19 cellular contexts compared by ENCODE assay signal in genomic region chr14:93892505-93892839, GRCh38. TPM values are rescaled to one million over a fixed set of nuclear protein-coding genes. Genes with fewer than 3 reads are reported as not detected.
A peak's percentile ranks its signal among the peaks of the same experiment; 100 is the strongest.
DNase-seq lines count a peak whose midpoint lies in the region; ATAC-seq, FAIRE-seq and TF ChIP-seq lines count a peak whose summit lies in the region.
"Had no signal": no experiment of that assay in that cellular context is flagged by ENCODE, and none has a peak within 500 bp of the region (broad histone marks: within the 10 kb centered on the region; RNA-seq: fewer than 3 reads in every experiment).

No MANE protein-coding gene starts in this region.

- H3K23ac ChIP-seq in H1 (ENCODE audit: insufficient read length) = no peak overlapping the region

- H3K4me2 ChIP-seq in KMS-11 (no peak overlapping the region), H1 (ENCODE audit: insufficient read depth in 1 of 2, low read depth in 2 of 2, low read length in 2 of 2) (no peak overlapping the region)

- peaks cover 24 to 26% of the 10 kb centered on the region in 2 donors for H3K27me3 Mint-ChIP-seq in natural killer cell treated with Interleukin-12 subunit alpha and Interleukin-12 subunit beta and Interleukin-15 and Interleukin-18, amount 100 ng/mL, for 72 hours
- peaks cover 18 to 19% of the 10 kb centered on the region in 2 donors for H3K27me3 Mint-ChIP-seq in natural killer cell (ENCODE audit: low read depth in 2 of 2)

- no peak overlapping the region for H2BK5ac ChIP-seq in H1 (ENCODE audit: low read depth, low read length)

- no peak for TF ChIP-seq POLR2A in H1 (IDR thresholded peaks at IDR 0.05; ENCODE audit: control extremely low read depth in 1 of 2, low read depth in 2 of 2, low read length in 2 of 2)

- TF ChIP-seq CTCF in natural killer cell (IDR thresholded peaks at IDR 0.05) (no peak), KMS-11 (conservative IDR thresholded peaks at IDR 0.05; ENCODE audit: low read depth, low read length) (no peak), H1 (IDR thresholded peaks at IDR 0.05; ENCODE audit: control extremely low read depth in 1 of 3, insufficient read depth in 1 of 3, low read depth in 1 of 3, low read length in 3 of 3) (no peak)

- H4K20me1 ChIP-seq in KMS-11 (ENCODE audit: insufficient read depth) (no peaks in the 10 kb centered on the region), H1 (replicated peaks in 1 of 2; ENCODE audit: control insufficient read depth in 1 of 2, insufficient read depth in 2 of 2, low read length in 2 of 2) (no peaks in the 10 kb centered on the region)

- WGBS in H1 (ENCODE audit: extremely low coverage in 1 of 2, insufficient coverage in 1 of 2, insufficient read length in 1 of 2, insufficient replicate concordance in 2 of 2, low coverage in 1 of 2, low lambda C conversion rate in 2 of 2, missing lambda C conversion rate in 1 of 2), 2 experiments = 67% methylated on average over 5 of the region's 5 CpGs; no CpG with 5 or more reads in 1 of the 2 experiments

- no peak for TF ChIP-seq EP300 in H1 (IDR thresholded peaks at IDR 0.05; ENCODE audit: borderline replicate concordance in 1 of 2, low read depth in 2 of 2, low read length in 2 of 2)

- H3K4ac ChIP-seq in H1 (replicated peaks; ENCODE audit: insufficient read length, low read depth, low read length) = no peak overlapping the region

- no peaks in the 10 kb centered on the region for H3K36me3 Mint-ChIP-seq in natural killer cell treated with Interleukin-12 subunit alpha and Interleukin-12 subunit beta and Interleukin-15 and Interleukin-18, amount 100 ng/mL, for 72 hours
- no peaks in the 10 kb centered on the region for H3K36me3 Mint-ChIP-seq in natural killer cell
- H3K36me3 Mint-ChIP-seq: CD4-positive, CD25-positive, alpha-beta regulatory T cell; CD8-positive, alpha-beta memory T cell had no signal

- no peaks in the 10 kb centered on the region for H3K9me3 Mint-ChIP-seq in natural killer cell treated with Interleukin-12 subunit alpha and Interleukin-12 subunit beta and Interleukin-15 and Interleukin-18, amount 100 ng/mL, for 72 hours
- H3K9me3 Mint-ChIP-seq in natural killer cell = no peaks in the 10 kb centered on the region
- H3K9me3 Mint-ChIP-seq: CD8-positive, alpha-beta memory T cell had no signal

- H3K79me2 ChIP-seq in KMS-11 (ENCODE audit: insufficient read depth, low read depth) (no peaks in the 10 kb centered on the region), H1 (ENCODE audit: control insufficient read depth in 1 of 2, insufficient read depth in 2 of 2, low read length in 2 of 2) (no peaks in the 10 kb centered on the region)

- H2BK12ac ChIP-seq in H1 (ENCODE audit: low read depth, low read length) = no peak overlapping the region

- no peak overlapping the region for H4K8ac ChIP-seq in H1 (ENCODE audit: extremely low read depth, insufficient read depth, low read length)

- H3K27me3 ChIP-seq in KMS-11 (ENCODE audit: insufficient read depth, low read depth) (no peaks in the 10 kb centered on the region), H1 (replicated peaks in 1 of 4; ENCODE audit: control insufficient read depth in 3 of 4, extremely low read depth in 1 of 4, insufficient read depth in 3 of 4, low read length in 3 of 4) (no peaks in the 10 kb centered on the region; a peak in 1 of 7 replicates)
- H3K27me3 ChIP-seq: BE2C had no signal

- no peaks in the 10 kb centered on the region for H3K79me1 ChIP-seq in H1 (ENCODE audit: low read depth, low read length)

- no peaks in the 10 kb centered on the region for H3K36me3 ChIP-seq in KMS-11 (ENCODE audit: insufficient read depth)
- no peaks in the 10 kb centered on the region for H3K36me3 ChIP-seq in H1 (ENCODE audit: control insufficient read depth in 2 of 4, insufficient read depth in 4 of 4, low read length in 3 of 4)
- H3K36me3 ChIP-seq: BE2C, HAP-1 had no signal

- H3K14ac ChIP-seq in H1 (ENCODE audit: insufficient read length) = no peak overlapping the region

- H4K5ac ChIP-seq in H1 (ENCODE audit: insufficient read length, low read depth, low read length) = no peak overlapping the region

- H3K4me1 Mint-ChIP-seq in natural killer cell treated with Interleukin-12 subunit alpha and Interleukin-12 subunit beta and Interleukin-15 and Interleukin-18, amount 100 ng/mL, for 72 hours (ENCODE audit: low read depth in 2 of 2) = no peaks in the 10 kb centered on the region
- H3K4me1 Mint-ChIP-seq in natural killer cell = no peaks in the 10 kb centered on the region
- H3K4me1 Mint-ChIP-seq: CD4-positive, CD25-positive, alpha-beta regulatory T cell; CD8-positive, alpha-beta memory T cell had no signal

- no peak for ATAC-seq in natural killer cell treated with Interleukin-12 subunit alpha and Interleukin-12 subunit beta and Interleukin-15 and Interleukin-18, amount 100 ng/mL, for 72 hours
- ATAC-seq in natural killer cell (no peak), GM19463 (IDR thresholded peaks at IDR 0.05; ENCODE audit: unreplicated experiment) (no peak)

- no peaks in the 10 kb centered on the region; the same call in 1 of the 2 replicates for H3K23me2 ChIP-seq in H1 (ENCODE audit: low read depth, low read length)

- H2AK5ac ChIP-seq in H1 (ENCODE audit: low read depth, low read length) = no peak overlapping the region

- H2AFZ ChIP-seq in KMS-11 (ENCODE audit: low read depth) (peak overlapping the region; percentile 18; the same call in 1 of the 2 replicates), H1 (ENCODE audit: low read length) (peak overlapping the region; percentile 72; the same call in 1 of the 2 replicates)

- no peaks in the 10 kb centered on the region for H3K4me1 ChIP-seq in KMS-11 (ENCODE audit: low read depth, poor library complexity, severe bottlenecking)
- H3K4me1 ChIP-seq in H1 (replicated peaks in 1 of 4; ENCODE audit: control insufficient read depth in 3 of 4, insufficient read depth in 4 of 4, low read length in 3 of 4) = peaks cover 4 to 20% (median 10%) of the 10 kb centered on the region in 4 experiments

- no peak for TF ChIP-seq RAD21 in H1 (IDR thresholded peaks at IDR 0.05 in 1 of 2, conservative IDR thresholded peaks at IDR 0.05 in 1 of 2; ENCODE audit: low read depth in 2 of 2, low read length in 2 of 2)

- H4K91ac ChIP-seq in H1 (replicated peaks; ENCODE audit: insufficient read length, low read length) = no peak overlapping the region

- no peaks in the 10 kb centered on the region for H3K9me3 ChIP-seq in H1 (ENCODE audit: insufficient read depth in 2 of 2, low read depth in 1 of 2, low read length in 1 of 2)
- H3K9me3 ChIP-seq: BE2C, HAP-1 had no signal

- H2BK20ac ChIP-seq in H1 (ENCODE audit: low read length) = no peak overlapping the region

- H3K4me3 ChIP-seq in KMS-11 (IDR thresholded peaks at IDR 0.05; ENCODE audit: insufficient read depth, low read depth, low read length) = no peak overlapping the region
- no peak overlapping the region for H3K4me3 ChIP-seq in H1 (ENCODE audit: extremely low read depth in 1 of 4, insufficient read depth in 2 of 4, low read depth in 3 of 4, low read length in 4 of 4)
- H3K4me3 ChIP-seq: HAP-1, K562 had no signal

- DNase-seq in natural killer cell treated with Interleukin-12 subunit alpha and Interleukin-12 subunit beta and Interleukin-15 and Interleukin-18, amount 100 ng/mL, for 72 hours (ENCODE audit: low spot score) = peak; percentile 2
- DNase-seq in natural killer cell (no peak), H1 (ENCODE audit: low read depth in 1 of 2, low spot score in 2 of 2) (no peak), NOMO-1 (lab: John Stamatoyannopoulos, UW; ENCODE audit: unreplicated experiment in 2 of 2) (no peak)
- no peak for DNase-seq in activated naive CD4-positive, alpha-beta T cell treated with anti-CD3 and anti-CD28 coated beads, Interleukin-2, amount 50 U/mL, for 16 hours
- DNase-seq: DMS153 had no signal

- H3K27ac ChIP-seq in KMS-11 (no peak overlapping the region), H1 (ENCODE audit: low read depth, low read length) (no peak overlapping the region)
- H3K27ac ChIP-seq: HL-60 had no signal

- POLR2A ChIA-PET in H1 (lab: Charles Lee; ENCODE audit: partially characterized antibody) = no interaction called here

- FAIRE-seq in H1 (lab: Jason Lieb, UNC) = no peak

- no peak overlapping the region for H3K56ac ChIP-seq in H1 (replicated peaks; ENCODE audit: insufficient read length, low read depth, low read length)

- no peak overlapping the region for H3K18ac ChIP-seq in H1 (ENCODE audit: extremely low read depth, low read length)

- CTCF ChIA-PET in H1 (lab: Charles Lee; ENCODE audit: partially characterized antibody) = interaction anchor here (0.7 to 8.6 kb wide), 18 partner anchors 11 to 273 kb away, joined by 3 to 57 read pairs (median 4); no protein-coding TSS in a partner anchor

- no peak overlapping the region for H3K9ac ChIP-seq in KMS-11
- H3K9ac ChIP-seq in H1 (replicated peaks in 1 of 4; ENCODE audit: extremely low read depth in 1 of 4, low read depth in 3 of 4, low read length in 3 of 4) = no peak overlapping the region

- intact Hi-C loops in natural killer cell (cut with micrococcal nuclease) = no loop called here

- H3K27ac Mint-ChIP-seq in natural killer cell treated with Interleukin-12 subunit alpha and Interleukin-12 subunit beta and Interleukin-15 and Interleukin-18, amount 100 ng/mL, for 72 hours = no peak overlapping the region
- no peak overlapping the region for H3K27ac Mint-ChIP-seq in natural killer cell
- H3K27ac Mint-ChIP-seq: CD4-positive, CD25-positive, alpha-beta regulatory T cell; CD8-positive, alpha-beta memory T cell had no signal

- H2BK15ac ChIP-seq in H1 (ENCODE audit: low read length) = no peak overlapping the region

- no peak overlapping the region for H3K4me3 Mint-ChIP-seq in natural killer cell treated with Interleukin-12 subunit alpha and Interleukin-12 subunit beta and Interleukin-15 and Interleukin-18, amount 100 ng/mL, for 72 hours
- H3K4me3 Mint-ChIP-seq in natural killer cell = no peak overlapping the region
- H3K4me3 Mint-ChIP-seq: CD4-positive, CD25-positive, alpha-beta regulatory T cell; CD8-positive, alpha-beta memory T cell had no signal

- H2BK120ac ChIP-seq in H1 (replicated peaks; ENCODE audit: low read depth, low read length) = no peak overlapping the region

TF ChIP-seq in H1, 55 proteins besides CTCF, POLR2A, EP300 and RAD21 (continues in another document):
- TF ChIP-seq EGR1 (IDR thresholded peaks at IDR 0.05; ENCODE audit: borderline replicate concordance, low read depth, low read length) = no peak

RNA-seq across cellular contexts. Expression of gene FAM181A, which starts 34.7 kb away (rescaled TPM):
- not detected for total RNA-seq in natural killer cell treated with Interleukin-12 subunit alpha and Interleukin-12 subunit beta and Interleukin-15 and Interleukin-18, amount 100 ng/mL, for 72 hours
- total RNA-seq in natural killer cell = not detected
- not detected in 2 replicates for total RNA-seq in H1 (2021; fragmentation: NEBNext Ultra II Directional; extraction: Animal tissue kit (Norgen Biotek cat#: 25700))
- polyA plus RNA-seq in H1 (2011; rRNA removed) = not detected in 2 replicates
- polyA plus RNA-seq in H1 (2011; cell fraction: cytosol; rRNA removed) = not detected
- not detected for polyA plus RNA-seq in H1 (2011; cell fraction: nucleus; rRNA removed)
- not detected in 4 replicates for polyA plus RNA-seq in H1 (2012, experiment 1 of 2)
- not detected for polyA plus RNA-seq in H1 (2012, experiment 2 of 2)
- not detected for polyA plus RNA-seq in H1 (2013, experiment 1 of 2)
- polyA plus RNA-seq in H1 (2013, experiment 2 of 2) = not detected
- not detected in 2 replicates for polyA minus RNA-seq in H1 (2011; rRNA and poly(A)+ RNA removed)
- polyA minus RNA-seq in H1 (2011; cell fraction: cytosol; rRNA and poly(A)+ RNA removed) = not detected
- not detected for polyA minus RNA-seq in H1 (2011; cell fraction: nucleus; rRNA and poly(A)+ RNA removed)
- total RNA-seq: A172; CD4-positive, CD25-positive, alpha-beta regulatory T cell; CD8-positive, alpha-beta memory T cell; Daoy; H4; HT1080; IMR-90; K562 had no signal
- polyA plus RNA-seq: CD4-positive, CD25-positive, alpha-beta regulatory T cell; CD8-positive, alpha-beta memory T cell; IMR-90; K562 had no signal
